Comparison of ENCODE assay signal across 21 cellular contexts in the genomic region with DNA sequence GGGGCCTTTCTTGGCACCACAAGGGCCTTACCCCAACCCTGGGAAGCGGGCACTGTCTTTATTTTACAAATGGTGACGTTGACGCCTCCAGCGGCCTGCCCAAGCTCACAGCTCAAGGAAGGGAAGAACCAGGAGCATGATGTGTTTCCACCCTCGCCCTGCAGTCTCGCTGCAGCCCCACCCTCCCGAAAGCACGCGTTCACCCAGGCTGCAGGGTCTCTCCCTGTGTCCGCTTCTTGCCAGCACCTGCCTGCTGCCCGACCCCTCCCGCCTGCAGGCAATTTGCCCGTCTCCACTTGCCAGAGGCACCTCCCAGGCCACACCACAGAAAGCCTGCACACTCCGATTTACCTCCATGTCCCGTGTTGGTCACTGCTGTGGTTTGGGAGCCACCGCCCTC.
"Had no signal": no experiment of that assay in that cellular context is flagged by ENCODE, and none has a peak within 500 bp of the region (broad histone marks: within the 10 kb centered on the region; RNA-seq: fewer than 3 reads in every experiment).

No MANE protein-coding gene starts in this region.

- H3K4me1 Mint-ChIP-seq: activated CD4-positive, alpha-beta T cell treated with anti-CD3 and anti-CD28 coated beads, Interleukin-2, amount 10 ng/mL, durations not matched to agents 7 days and 5 days; memory B cell had no signal

- H3K27me3 Mint-ChIP-seq: activated CD4-positive, alpha-beta memory T cell treated with anti-CD3 and anti-CD28 coated beads, Interleukin-2, amount 10 ng/mL, durations not matched to agents 7 days and 5 days; activated CD4-positive, alpha-beta T cell treated with anti-CD3 and anti-CD28 coated beads, Interleukin-2, amount 10 ng/mL, durations not matched to agents 7 days and 5 days; activated T-cell treated with anti-CD3 and anti-CD28 coated beads, Interleukin-2, amount 50 U/mL, for 24 hours had no signal

- H3K36me3 Mint-ChIP-seq: memory B cell; naive thymus-derived CD8-positive, alpha-beta T cell; WTC11 had no signal

- H3K4me3 Mint-ChIP-seq: activated CD4-positive, alpha-beta memory T cell treated with anti-CD3 and anti-CD28 coated beads, Interleukin-2, amount 10 ng/mL, durations not matched to agents 7 days and 5 days; activated CD4-positive, alpha-beta T cell treated with anti-CD3 and anti-CD28 coated beads, Interleukin-2, amount 10 ng/mL, durations not matched to agents 7 days and 5 days; activated T-cell treated with anti-CD3 and anti-CD28 coated beads, Interleukin-2, amount 50 U/mL, for 24 hours; memory B cell; naive thymus-derived CD8-positive, alpha-beta T cell; T-helper 1 cell treated with Interleukin-12 subunit alpha and Interleukin-12 subunit beta and Interleukin-4 antibody, amounts not matched to agents 30 μg/mL and 1 μg/mL, for 36 hours; WTC11 had no signal

- DNase-seq: activated CD4-positive, alpha-beta memory T cell treated with anti-CD3 and anti-CD28 coated beads, Interleukin-2, amount 10 ng/mL, durations not matched to agents 7 days and 5 days; activated CD4-positive, alpha-beta T cell treated with anti-CD3 and anti-CD28 coated beads for 1 hour; activated CD4-positive, alpha-beta T cell treated with anti-CD3 and anti-CD28 coated beads, Interleukin-2, amount 10 ng/mL, durations not matched to agents 7 days and 5 days; activated CD8-positive, alpha-beta memory T cell treated with anti-CD3 and anti-CD28 coated beads, Interleukin-2, amount 50 U/mL, for 48 hours; activated gamma-delta T cell treated with Interleukin-2 at 50 U/mL for 16 hours; activated naive CD4-positive, alpha-beta T cell treated with anti-CD3 and anti-CD28 coated beads, Interleukin-2, amount 50 U/mL, for 16 hours; activated T-cell treated with anti-CD3 and anti-CD28 coated beads, Interleukin-2, amount 50 U/mL, for 24 hours; amniotic stem cell; caudate nucleus; islet precursor cell; left cardiac atrium; naive thymus-derived CD8-positive, alpha-beta T cell; spleen; stimulated activated naive CD4-positive, alpha-beta T cell treated with Interleukin-2 at 50 U/mL for 16 hours; SW 1271; T1000; trophoblast cell had no signal

- ATAC-seq: gastroesophageal sphincter; left cardiac atrium; naive thymus-derived CD8-positive, alpha-beta T cell had no signal

- H3K27ac Mint-ChIP-seq: activated CD4-positive, alpha-beta memory T cell treated with anti-CD3 and anti-CD28 coated beads, Interleukin-2, amount 10 ng/mL, durations not matched to agents 7 days and 5 days; activated CD4-positive, alpha-beta T cell treated with anti-CD3 and anti-CD28 coated beads, Interleukin-2, amount 10 ng/mL, durations not matched to agents 7 days and 5 days; activated T-cell treated with anti-CD3 and anti-CD28 coated beads, Interleukin-2, amount 50 U/mL, for 24 hours; memory B cell; T-helper 1 cell treated with Interleukin-12 subunit alpha and Interleukin-12 subunit beta and Interleukin-4 antibody, amounts not matched to agents 30 μg/mL and 1 μg/mL, for 36 hours; WTC11 had no signal

- H3K9me3 Mint-ChIP-seq: activated CD4-positive, alpha-beta memory T cell treated with anti-CD3 and anti-CD28 coated beads, Interleukin-2, amount 10 ng/mL, durations not matched to agents 7 days and 5 days; activated CD4-positive, alpha-beta T cell treated with anti-CD3 and anti-CD28 coated beads, Interleukin-2, amount 10 ng/mL, durations not matched to agents 7 days and 5 days; activated T-cell treated with anti-CD3 and anti-CD28 coated beads, Interleukin-2, amount 50 U/mL, for 24 hours; memory B cell; naive thymus-derived CD8-positive, alpha-beta T cell; T-helper 1 cell treated with Interleukin-12 subunit alpha and Interleukin-12 subunit beta and Interleukin-4 antibody, amounts not matched to agents 30 μg/mL and 1 μg/mL, for 36 hours had no signal
